In genomic region chr16:89557230-89557935, GRCh38 we compare ENCODE assay signal across 8 cellular contexts. TPM values are rescaled to one million over a fixed set of nuclear protein-coding genes. Genes with fewer than 3 reads are reported as not detected.
A peak's percentile ranks its signal among the peaks of the same experiment; 100 is the strongest.
DNase-seq lines count a peak whose midpoint lies in the region; ATAC-seq and TF ChIP-seq lines count a peak whose summit lies in the region.

No MANE protein-coding gene starts in this region.

- peak; percentile 94 for TF ChIP-seq CTCF in GM12873 (IDR thresholded peaks at IDR 0.05; ENCODE audit: insufficient read depth, low read depth, low read length, missing control alignments)

- no peak for ATAC-seq in GM21515 (IDR thresholded peaks at IDR 0.05; ENCODE audit: unreplicated experiment)

- DNase-seq in A172 (ENCODE audit: low spot score) (peak; percentile 66), NOMO-1 treated with dmso at 0.1 percent for 144 hours (lab: John Stamatoyannopoulos, UW; ENCODE audit: unreplicated experiment) (peak; percentile 27), epidermal melanocyte (ENCODE audit: insufficient read length, low spot score) (peak; percentile 75), mucosa of gallbladder (ENCODE audit: low spot score) (peak; percentile 78)
- peak; percentile 85 for DNase-seq in activated CD8-positive, alpha-beta memory T cell treated with anti-CD3 and anti-CD28 coated beads, Interleukin-2, amount 50 U/mL, for 4 hours
- DNase-seq in stimulated activated CD8-positive, alpha-beta memory T cell treated with anti-CD3 and anti-CD28 coated beads, Interleukin-7, amount 100 ng/mL, for 1 hour (ENCODE audit: low read depth in 2 of 2): peak; percentile 55 to 69

RNA-seq across cellular contexts. Expression of gene RPL13, which starts 3.1 kb away (rescaled TPM):
- 4,331 and 5,553 TPM in 2 replicates for total RNA-seq in A172 (2014; rRNA removed; shearing (Covaris generic))
- 1,696 TPM for total RNA-seq in mucosa of gallbladder

RNA-seq across cellular contexts. Expression of gene CPNE7, which starts 18.2 kb away (rescaled TPM):
- 4.7 and 18.5 TPM in 2 replicates for total RNA-seq in A172 (2014; rRNA removed; shearing (Covaris generic))
- total RNA-seq in mucosa of gallbladder: 3.6 TPM

RNA-seq across cellular contexts. Expression of gene SPG7, which starts 49.2 kb away (rescaled TPM):
- total RNA-seq in A172 (2014; rRNA removed; shearing (Covaris generic)): 171 and 208 TPM in 2 replicates
- total RNA-seq in mucosa of gallbladder: 106 TPM

RNA-seq across cellular contexts. Expression of gene DPEP1, which starts 56.1 kb away (rescaled TPM):
- total RNA-seq in A172 (2014; rRNA removed; shearing (Covaris generic)): 0.43 and 1.2 TPM in 2 replicates
- 2.5 TPM for total RNA-seq in mucosa of gallbladder

Comparison
In these comparisons a context has a peak if more than half of its experiments do, and no peak if none do; other contexts are left out.
1. DNase-seq: peak in every context shown above with its lines; median percentile 85 in activated CD8-positive, alpha-beta memory T cell treated with anti-CD3 and anti-CD28 coated beads, Interleukin-2, amount 50 U/mL, for 4 hours; 78 in mucosa of gallbladder; 75 in epidermal melanocyte; 66 in A172; 62 in stimulated activated CD8-positive, alpha-beta memory T cell treated with anti-CD3 and anti-CD28 coated beads, Interleukin-7, amount 100 ng/mL, for 1 hour; 27 in NOMO-1 treated with dmso at 0.1 percent for 144 hours.